Comparison of ENCODE assay signal across 27 cellular contexts in genomic region chr1:89723144-89723543, GRCh38.
DNase-seq lines count a peak whose midpoint lies in the region; ATAC-seq, FAIRE-seq and TF ChIP-seq lines count a peak whose summit lies in the region.
"Had no signal": no experiment of that assay in that cellular context is flagged by ENCODE, and none has a peak within 500 bp of the region (broad histone marks: within the 10 kb centered on the region; RNA-seq: fewer than 3 reads in every experiment).

No MANE protein-coding gene starts in this region.

- 0 out of 2 replicates have a peak overlapping the region, but pooled peaks have one; percentile 13 for H2AK5ac ChIP-seq in IMR-90 (ENCODE audit: low read depth, low read length)

- no peak overlapping the region for H2BK20ac ChIP-seq in IMR-90 (ENCODE audit: low read depth, low read length)

- no peak for DNase-seq in activated naive CD4-positive, alpha-beta T cell treated with anti-CD3 and anti-CD28 coated beads, Interleukin-2, amount 50 U/mL, for 72 hours (ENCODE audit: low spot score in 2 of 2)
- no peak for DNase-seq in activated naive CD4-positive, alpha-beta T cell treated with anti-CD3 and anti-CD28 coated beads, Interleukin-2, amount 10 ng/mL, durations not matched to agents 7 days and 5 days
- DNase-seq in IMR-90 (no peak), RCC 7860 (ENCODE audit: low spot score) (no peak), progenitor cell of endocrine pancreas (ENCODE audit: low spot score, unreplicated experiment) (no peak)
- no peak for DNase-seq in activated naive CD8-positive, alpha-beta T cell treated with anti-CD3 and anti-CD28 coated beads, Interleukin-2, amount 10 ng/mL, durations not matched to agents 7 days and 5 days
- no peak for DNase-seq in stimulated activated naive B cell treated with anti-CD40 and anti-IgM and Interleukin-4, amounts not matched to agents 10 μg/mL and 1 μg/mL and 100 μg/mL, for 72 hours
- DNase-seq: activated CD4-positive, alpha-beta T cell treated with anti-CD3 and anti-CD28 coated beads, Interleukin-2, amount 50 U/mL, for 4 hours; activated T-cell treated with anti-CD3 and anti-CD28 coated beads, Interleukin-2, amount 50 U/mL, for 4 hours; CD4-positive, alpha-beta memory T cell; effector memory CD8-positive, alpha-beta T cell; EL; foreskin melanocyte; left lung; naive thymus-derived CD4-positive, alpha-beta T cell; NCI-H1092; NCI-H187; NCI-H69; stimulated activated CD4-positive, alpha-beta T cell treated with anti-CD3 and anti-CD28 coated beads, Interleukin-1b, Interleukin-23, amount 100 ng/mL, for 48 hours had no signal

- H3K4me1 ChIP-seq in IMR-90 (ENCODE audit: control insufficient read depth, insufficient read depth, low read length), result peaks cover 14% of the 10 kb centered on the region

- intact Hi-C loops in IMR-90 (cut with micrococcal nuclease), result loop anchor here (5.0 kb wide), 1 partner anchor 91 kb away; the partner anchor contains the start of gene LRRC8C

- H3K4ac ChIP-seq in IMR-90 (ENCODE audit: low read depth, low read length), result 0 out of 2 replicates have a peak overlapping the region, but pooled peaks have one; percentile 4

- no peak for TF ChIP-seq POLR2A in IMR-90 (IDR thresholded peaks at IDR 0.05; ENCODE audit: low read depth, low read length)

- H4K8ac ChIP-seq in IMR-90 (ENCODE audit: low read depth in 2 of 2, low read length in 2 of 2), result no peak overlapping the region

- H2BK5ac ChIP-seq in IMR-90 (ENCODE audit: low read depth, low read length, poor library complexity, severe bottlenecking), result no peak overlapping the region

- H3K36me3 ChIP-seq in IMR-90 (ENCODE audit: control insufficient read depth, insufficient read depth, low read length), result no peaks in the 10 kb centered on the region
- H3K36me3 ChIP-seq: adrenal gland, esophagus muscularis mucosa, left lung, vagina had no signal

- no CpG with 5 or more reads among the region's 2 CpGs for WGBS in IMR-90 (ENCODE audit: extremely low coverage in 2 of 2, insufficient read length in 1 of 2), 2 experiments

- no TSS peak for BruUV-seq in IMR-90 (replicated peaks; lab: Mats Ljungman, UMichigan)

- no peak overlapping the region for H3K23ac ChIP-seq in IMR-90 (ENCODE audit: low read depth, low read length)

- no peak overlapping the region for H2AK9ac ChIP-seq in IMR-90 (replicated peaks; ENCODE audit: low read depth, low read length, poor library complexity)

- H3K27ac ChIP-seq in IMR-90 (ENCODE audit: insufficient read depth, low read length), result no peak overlapping the region
- H3K27ac ChIP-seq: vagina, VCaP had no signal

- dilution Hi-C loops in IMR-90 (cut with HindIII; ENCODE audit: low sequenced_read_pairs, unreplicated experiment), result no loop called here

- no peak overlapping the region; the same call in 1 of the 2 replicates for H3K14ac ChIP-seq in IMR-90 (replicated peaks; ENCODE audit: low read depth, low read length)

- FAIRE-seq in RCC 7860 (lab: Jason Lieb, UNC), result no peak

- peaks cover 94% of the 10 kb centered on the region for H3K4me1 Mint-ChIP-seq in activated naive CD4-positive, alpha-beta T cell treated with anti-CD3 and anti-CD28 coated beads, Interleukin-2, amount 10 ng/mL, durations not matched to agents 7 days and 5 days
- H3K4me1 Mint-ChIP-seq in activated naive CD8-positive, alpha-beta T cell treated with anti-CD3 and anti-CD28 coated beads, Interleukin-2, amount 10 ng/mL, durations not matched to agents 7 days and 5 days, result peaks cover 65% of the 10 kb centered on the region
- peaks cover 47 to 60% of the 10 kb centered on the region in 2 donors for H3K4me1 Mint-ChIP-seq in stimulated activated naive B cell treated with anti-CD40 and anti-IgM and Interleukin-4, amounts not matched to agents 10 μg/mL and 1 μg/mL and 100 μg/mL, for 72 hours
- no peaks in the 10 kb centered on the region for H3K4me1 Mint-ChIP-seq in progenitor cell of endocrine pancreas (ENCODE audit: low read depth)

- peaks cover 3% of the 10 kb centered on the region; the same call in 1 of the 2 replicates for H4K20me1 ChIP-seq in IMR-90 (ENCODE audit: insufficient read depth, low read length)

- H3K9ac ChIP-seq in IMR-90 (ENCODE audit: low read depth, low read length), result no peak overlapping the region

- no peak for ATAC-seq in activated naive CD4-positive, alpha-beta T cell treated with anti-CD3 and anti-CD28 coated beads, Interleukin-2, amount 50 U/mL, for 72 hours
- ATAC-seq in IMR-90 (ENCODE audit: low read depth), result no peak
- ATAC-seq in activated naive CD8-positive, alpha-beta T cell treated with anti-CD3 and anti-CD28 coated beads, Interleukin-2, amount 10 ng/mL, durations not matched to agents 7 days and 5 days (ENCODE audit: low read depth), result no peak
- no peak for ATAC-seq in stimulated activated naive B cell treated with anti-CD40 and anti-IgM and Interleukin-4, amounts not matched to agents 10 μg/mL and 1 μg/mL and 100 μg/mL, for 72 hours (replicated peaks)
- ATAC-seq: activated T-cell treated with anti-CD3 and anti-CD28 coated beads, Interleukin-2, amount 50 U/mL, for 4 hours; effector memory CD8-positive, alpha-beta T cell; HCT116; left lung; naive thymus-derived CD4-positive, alpha-beta T cell had no signal

- H2AFZ ChIP-seq in IMR-90 (replicated peaks; ENCODE audit: low read length, poor library complexity), result no peak overlapping the region

- H3K36me3 Mint-ChIP-seq in activated naive CD4-positive, alpha-beta T cell treated with anti-CD3 and anti-CD28 coated beads, Interleukin-2, amount 50 U/mL, for 72 hours, result peaks cover 32 to 46% of the 10 kb centered on the region in 2 donors
- peaks cover 55% of the 10 kb centered on the region for H3K36me3 Mint-ChIP-seq in activated naive CD4-positive, alpha-beta T cell treated with anti-CD3 and anti-CD28 coated beads, Interleukin-2, amount 10 ng/mL, durations not matched to agents 7 days and 5 days
- peaks cover 26% of the 10 kb centered on the region for H3K36me3 Mint-ChIP-seq in activated naive CD8-positive, alpha-beta T cell treated with anti-CD3 and anti-CD28 coated beads, Interleukin-2, amount 10 ng/mL, durations not matched to agents 7 days and 5 days
- H3K36me3 Mint-ChIP-seq in stimulated activated naive B cell treated with anti-CD40 and anti-IgM and Interleukin-4, amounts not matched to agents 10 μg/mL and 1 μg/mL and 100 μg/mL, for 72 hours, result peaks cover 7 to 26% of the 10 kb centered on the region in 2 donors
- no peaks in the 10 kb centered on the region for H3K36me3 Mint-ChIP-seq in progenitor cell of endocrine pancreas (ENCODE audit: insufficient read depth)
- H3K36me3 Mint-ChIP-seq: brain, mesothelial cell of epicardium had no signal

- peaks cover 21% of the 10 kb centered on the region for H3K9me1 ChIP-seq in IMR-90 (ENCODE audit: insufficient read depth, low read length)

- no peak overlapping the region for H2BK120ac ChIP-seq in IMR-90 (ENCODE audit: low read depth, low read length)

- POLR2A ChIA-PET in IMR-90 (lab: Charles Lee; ENCODE audit: unreplicated experiment), result no interaction called here
- POLR2A ChIA-PET in activated naive CD8-positive, alpha-beta T cell treated with anti-CD3 and anti-CD28 coated beads, Interleukin-2, amount 10 ng/mL, durations not matched to agents 7 days and 5 days (lab: Charles Lee), result no interaction called here

- TF ChIP-seq CTCF in IMR-90 (conservative IDR thresholded peaks at IDR 0.05; ENCODE audit: low read depth, low read length) (no peak), progenitor cell of endocrine pancreas (IDR thresholded peaks at IDR 0.05; ENCODE audit: unreplicated experiment) (no peak)

- H4K5ac ChIP-seq in IMR-90 (ENCODE audit: low read depth, low read length), result no peak overlapping the region

- no peak overlapping the region for H3K18ac ChIP-seq in IMR-90 (ENCODE audit: low read depth, low read length)

- H3K56ac ChIP-seq in IMR-90 (ENCODE audit: extremely low read depth, insufficient read depth, low read length), result no peak overlapping the region

- H3K4me3 ChIP-seq in IMR-90 (ENCODE audit: insufficient read depth, low read depth, low read length), result no peak overlapping the region
- H3K4me3 ChIP-seq: adrenal gland, esophagus muscularis mucosa, left lung, skin epidermis, vagina had no signal

- no peak overlapping the region for H3K4me2 ChIP-seq in IMR-90 (ENCODE audit: low read depth, low read length)

- peaks cover 10 to 31% of the 10 kb centered on the region in 2 experiments; a peak in 3 of 4 replicates for H3K79me1 ChIP-seq in IMR-90 (ENCODE audit: low read depth in 1 of 2, low read length in 2 of 2)

- no peaks in the 10 kb centered on the region for H3K27me3 Mint-ChIP-seq in activated naive CD4-positive, alpha-beta T cell treated with anti-CD3 and anti-CD28 coated beads, Interleukin-2, amount 10 ng/mL, durations not matched to agents 7 days and 5 days
- no peaks in the 10 kb centered on the region for H3K27me3 Mint-ChIP-seq in activated naive CD8-positive, alpha-beta T cell treated with anti-CD3 and anti-CD28 coated beads, Interleukin-2, amount 10 ng/mL, durations not matched to agents 7 days and 5 days
- no peaks in the 10 kb centered on the region for H3K27me3 Mint-ChIP-seq in stimulated activated naive B cell treated with anti-CD40 and anti-IgM and Interleukin-4, amounts not matched to agents 10 μg/mL and 1 μg/mL and 100 μg/mL, for 72 hours
- no peaks in the 10 kb centered on the region for H3K27me3 Mint-ChIP-seq in progenitor cell of endocrine pancreas
- H3K27me3 Mint-ChIP-seq: CD4-positive, alpha-beta memory T cell; effector memory CD8-positive, alpha-beta T cell; naive thymus-derived CD4-positive, alpha-beta T cell had no signal

- CTCF ChIA-PET in activated naive CD4-positive, alpha-beta T cell treated with anti-CD3 and anti-CD28 coated beads, Interleukin-2, amount 10 ng/mL, durations not matched to agents 7 days and 5 days (lab: Charles Lee), result no interaction called here
- CTCF ChIA-PET in IMR-90 (lab: Yijun Ruan, JAX), result no interaction called here

- no peaks in the 10 kb centered on the region for H3K9me3 ChIP-seq in IMR-90 (ENCODE audit: control insufficient read depth, insufficient read depth, low read length)
- H3K9me3 ChIP-seq: adrenal gland, esophagus muscularis mucosa, left lung, vagina had no signal

- H3K4me3 Mint-ChIP-seq in activated naive CD4-positive, alpha-beta T cell treated with anti-CD3 and anti-CD28 coated beads, Interleukin-2, amount 10 ng/mL, durations not matched to agents 7 days and 5 days, result no peak overlapping the region
- H3K4me3 Mint-ChIP-seq in activated naive CD8-positive, alpha-beta T cell treated with anti-CD3 and anti-CD28 coated beads, Interleukin-2, amount 10 ng/mL, durations not matched to agents 7 days and 5 days, result no peak overlapping the region
- peak overlapping the region in 1 of 2 donors; percentile 14 for H3K4me3 Mint-ChIP-seq in stimulated activated naive B cell treated with anti-CD40 and anti-IgM and Interleukin-4, amounts not matched to agents 10 μg/mL and 1 μg/mL and 100 μg/mL, for 72 hours
- no peak overlapping the region for H3K4me3 Mint-ChIP-seq in progenitor cell of endocrine pancreas (ENCODE audit: low read depth)
- H3K4me3 Mint-ChIP-seq: activated T-cell treated with anti-CD3 and anti-CD28 coated beads, Interleukin-2, amount 50 U/mL, for 4 hours; brain; effector memory CD8-positive, alpha-beta T cell; mesothelial cell of epicardium had no signal

- H2BK15ac ChIP-seq in IMR-90 (ENCODE audit: low read depth, low read length), result no peak overlapping the region

- TF ChIP-seq RAD21 in IMR-90 (IDR thresholded peaks at IDR 0.05; ENCODE audit: low read length), result no peak

- H3K9me3 Mint-ChIP-seq in activated naive CD4-positive, alpha-beta T cell treated with anti-CD3 and anti-CD28 coated beads, Interleukin-2, amount 50 U/mL, for 72 hours, result peaks cover 12 to 15% of the 10 kb centered on the region in 2 donors
- H3K9me3 Mint-ChIP-seq in activated naive CD4-positive, alpha-beta T cell treated with anti-CD3 and anti-CD28 coated beads, Interleukin-2, amount 10 ng/mL, durations not matched to agents 7 days and 5 days, result peaks cover 6% of the 10 kb centered on the region
- peaks cover 3% of the 10 kb centered on the region for H3K9me3 Mint-ChIP-seq in activated naive CD8-positive, alpha-beta T cell treated with anti-CD3 and anti-CD28 coated beads, Interleukin-2, amount 10 ng/mL, durations not matched to agents 7 days and 5 days
- peaks cover 7 to 10% of the 10 kb centered on the region in 2 donors for H3K9me3 Mint-ChIP-seq in stimulated activated naive B cell treated with anti-CD40 and anti-IgM and Interleukin-4, amounts not matched to agents 10 μg/mL and 1 μg/mL and 100 μg/mL, for 72 hours
- H3K9me3 Mint-ChIP-seq in progenitor cell of endocrine pancreas (ENCODE audit: low read depth), result no peaks in the 10 kb centered on the region

- H3K27ac Mint-ChIP-seq in activated naive CD4-positive, alpha-beta T cell treated with anti-CD3 and anti-CD28 coated beads, Interleukin-2, amount 50 U/mL, for 72 hours, result peak overlapping the region; percentile 37 to 94
- H3K27ac Mint-ChIP-seq in activated naive CD4-positive, alpha-beta T cell treated with anti-CD3 and anti-CD28 coated beads, Interleukin-2, amount 10 ng/mL, durations not matched to agents 7 days and 5 days, result no peak overlapping the region
- peak overlapping the region; percentile 53 for H3K27ac Mint-ChIP-seq in activated naive CD8-positive, alpha-beta T cell treated with anti-CD3 and anti-CD28 coated beads, Interleukin-2, amount 10 ng/mL, durations not matched to agents 7 days and 5 days
- peak overlapping the region; percentile 62 for H3K27ac Mint-ChIP-seq in stimulated activated naive B cell treated with anti-CD40 and anti-IgM and Interleukin-4, amounts not matched to agents 10 μg/mL and 1 μg/mL and 100 μg/mL, for 72 hours
- H3K27ac Mint-ChIP-seq in progenitor cell of endocrine pancreas, result no peak overlapping the region
- H3K27ac Mint-ChIP-seq: mesothelial cell of epicardium had no signal

- no peak overlapping the region for H4K91ac ChIP-seq in IMR-90 (ENCODE audit: insufficient read depth, low read depth, low read length)

- H3K27me3 ChIP-seq in IMR-90 (ENCODE audit: control insufficient read depth, insufficient read depth, low read length), result no peaks in the 10 kb centered on the region
- H3K27me3 ChIP-seq: adrenal gland, esophagus muscularis mucosa, left lung, vagina had no signal

- in situ Hi-C loops in IMR-90 (cut with MboI; ENCODE audit: low sequenced_read_pairs), result no loop called here

Comparison
In these comparisons a context has a peak if more than half of its experiments do, and no peak if none do; other contexts are left out.
1. H3K27ac Mint-ChIP-seq: peak in activated naive CD4-positive, alpha-beta T cell treated with anti-CD3 and anti-CD28 coated beads, Interleukin-2, amount 50 U/mL, for 72 hours (2 of 2), activated naive CD8-positive, alpha-beta T cell treated with anti-CD3 and anti-CD28 coated beads, Interleukin-2, amount 10 ng/mL, durations not matched to agents 7 days and 5 days (single experiment) and stimulated activated naive B cell treated with anti-CD40 and anti-IgM and Interleukin-4, amounts not matched to agents 10 μg/mL and 1 μg/mL and 100 μg/mL, for 72 hours (single experiment); none in activated naive CD4-positive, alpha-beta T cell treated with anti-CD3 and anti-CD28 coated beads, Interleukin-2, amount 10 ng/mL, durations not matched to agents 7 days and 5 days (single experiment) and progenitor cell of endocrine pancreas (single experiment).